7 cellular contexts compared by ENCODE assay signal in genomic region chr11:71152312-71153004, GRCh38.
DNase-seq lines count a peak whose midpoint lies in the region; ATAC-seq and TF ChIP-seq lines count a peak whose summit lies in the region.
"Not testable (repeated sequence)": the region's sequence is repeated elsewhere in the genome, so short reads cannot be mapped to it uniquely, and the experiment has no call there.

No MANE protein-coding gene starts in this region.

- H3K9ac ChIP-seq in endodermal cell (ENCODE audit: extremely low read depth, low read length, poor library complexity, severe bottlenecking) = not testable (repeated sequence)
- H3K9ac ChIP-seq in mucosa of stomach (ENCODE audit: low read length) = peak overlapping the region; percentile 7

- TF ChIP-seq POLR2A in body of pancreas (IDR thresholded peaks at IDR 0.05) = not testable (repeated sequence)

- not testable (repeated sequence) for H3K36me3 ChIP-seq in MG63; body of pancreas (replicated peaks in 1 of 2; ENCODE audit: insufficient read depth in 1 of 2, low read depth in 2 of 2); endodermal cell (ENCODE audit: control insufficient read depth, insufficient read depth, low read length); mucosa of stomach (ENCODE audit: control insufficient read depth, insufficient read depth, low read length)

- peak; percentile 66 for ATAC-seq in body of pancreas

- intact Hi-C loops in body of pancreas (cut with DNase I) = not testable (repeated sequence)

- H3K4me3 ChIP-seq in MG63 (peak overlapping the region; percentile 13; the same call in 1 of the 2 replicates), endodermal cell (ENCODE audit: low read length) (peak overlapping the region; percentile 65)
- H3K4me3 ChIP-seq in body of pancreas; mucosa of stomach (ENCODE audit: low read length): not testable (repeated sequence)

- H3K27me3 Mint-ChIP-seq in endodermal cell (ENCODE audit: insufficient read depth) = not testable (repeated sequence)

- DNase-seq in DMS53 (lab: John Stamatoyannopoulos, UW) = peak; percentile 70
- not testable (repeated sequence) for DNase-seq in MG63, endodermal cell
- peak; percentile 22 to 50 (median 42) for DNase-seq in body of pancreas
- DNase-seq in left kidney (ENCODE audit: low read depth, low spot score) = peak; percentile 84
- DNase-seq in renal cortical epithelial cell (ENCODE audit: low read depth) = peak; percentile 67

- peak overlapping the region; percentile 83 for H3K27ac Mint-ChIP-seq in endodermal cell

- not testable (repeated sequence) for H3K9me3 ChIP-seq in MG63; body of pancreas; endodermal cell (ENCODE audit: control insufficient read depth, low read length); mucosa of stomach (ENCODE audit: control insufficient read depth, low read length)

- not testable (repeated sequence) for H3K9me3 Mint-ChIP-seq in endodermal cell

- peak overlapping the region; percentile 60 to 83 (median 73) for H3K27ac ChIP-seq in body of pancreas
- not testable (repeated sequence) for H3K27ac ChIP-seq in endodermal cell (ENCODE audit: low read depth, low read length)

- not testable (repeated sequence) for TF ChIP-seq CTCF in body of pancreas (IDR thresholded peaks at IDR 0.05); endodermal cell (conservative IDR thresholded peaks at IDR 0.05)

- peak overlapping the region; percentile 39 for H3K4me3 Mint-ChIP-seq in endodermal cell

- H3K4me1 Mint-ChIP-seq in endodermal cell = peaks cover 26% of the 10 kb centered on the region

- not testable (repeated sequence) for H3K27me3 ChIP-seq in MG63; body of pancreas; endodermal cell (ENCODE audit: control insufficient read depth, insufficient read depth, low read length, poor library complexity, severe bottlenecking); mucosa of stomach (ENCODE audit: control insufficient read depth, insufficient read depth, low read length)

- not testable (repeated sequence) for H3K36me3 Mint-ChIP-seq in endodermal cell (ENCODE audit: low read depth)

- WGBS in body of pancreas, 2 donors = 47% methylated on average over 14 to 15 of the region's 15 CpGs
- WGBS in endodermal cell (ENCODE audit: insufficient coverage in 1 of 2, insufficient read length in 1 of 2), 2 experiments = 75 to 77% methylated on average over 4 to 15 of the region's 15 CpGs

- peaks cover 24% of the 10 kb centered on the region for H3K4me1 ChIP-seq in body of pancreas
- not testable (repeated sequence) for H3K4me1 ChIP-seq in endodermal cell (ENCODE audit: control insufficient read depth, insufficient read depth, low read length); mucosa of stomach (ENCODE audit: control insufficient read depth, insufficient read depth, low read length)
